9 cellular contexts compared by ENCODE assay signal in genomic region chr15:63348392-63348791, GRCh38. TPM values are rescaled to one million over a fixed set of nuclear protein-coding genes. Genes with fewer than 3 reads are reported as not detected.
DNase-seq lines count a peak whose midpoint lies in the region; ATAC-seq and TF ChIP-seq lines count a peak whose summit lies in the region.
"Had no signal": no experiment of that assay in that cellular context is flagged by ENCODE, and none has a peak within 500 bp of the region (broad histone marks: within the 10 kb centered on the region; RNA-seq: fewer than 3 reads in every experiment).

No MANE protein-coding gene starts in this region.

- H3K27me3 ChIP-seq in SJSA1 (replicated peaks) (no peaks in the 10 kb centered on the region), foreskin keratinocyte (no peaks in the 10 kb centered on the region)

- no peaks in the 10 kb centered on the region for H3K9me3 ChIP-seq in SJSA1 (replicated peaks)

- no peak for TF ChIP-seq CTCF in foreskin keratinocyte (conservative IDR thresholded peaks at IDR 0.05)
- no peak for TF ChIP-seq CTCF in mesothelial cell of epicardium (IDR thresholded peaks at IDR 0.05; ENCODE audit: unreplicated experiment)
- no peak for TF ChIP-seq CTCF in endothelial cell (IDR thresholded peaks at IDR 0.05; ENCODE audit: unreplicated experiment)

- no peaks in the 10 kb centered on the region for H3K36me3 ChIP-seq in SJSA1

- H3K9me3 Mint-ChIP-seq in mesothelial cell of epicardium = no peaks in the 10 kb centered on the region
- no peaks in the 10 kb centered on the region for H3K9me3 Mint-ChIP-seq in endothelial cell (ENCODE audit: unreplicated experiment)
- H3K9me3 Mint-ChIP-seq: stimulated activated naive CD8-positive, alpha-beta T cell treated with anti-CD3 and anti-CD28 coated beads, Interleukin-15, Interleukin-2, amounts not matched to agents 100 ng/mL and 50 ng/mL, for 24 hours had no signal

- H3K4me3 Mint-ChIP-seq in mesothelial cell of epicardium = no peak overlapping the region
- no peak overlapping the region for H3K4me3 Mint-ChIP-seq in endothelial cell (ENCODE audit: unreplicated experiment)
- H3K4me3 Mint-ChIP-seq: stimulated activated naive CD8-positive, alpha-beta T cell treated with anti-CD3 and anti-CD28 coated beads, Interleukin-15, Interleukin-2, amounts not matched to agents 100 ng/mL and 50 ng/mL, for 24 hours had no signal

- H3K27me3 Mint-ChIP-seq in mesothelial cell of epicardium (ENCODE audit: low read depth) (peaks cover 8% of the 10 kb centered on the region), endothelial cell (ENCODE audit: unreplicated experiment) (no peaks in the 10 kb centered on the region)
- H3K27me3 Mint-ChIP-seq: stimulated activated naive CD8-positive, alpha-beta T cell treated with anti-CD3 and anti-CD28 coated beads, Interleukin-15, Interleukin-2, amounts not matched to agents 100 ng/mL and 50 ng/mL, for 24 hours had no signal

- H3K27ac ChIP-seq in SJSA1 (peak overlapping the region; percentile 50), foreskin keratinocyte (peak overlapping the region; percentile 92)

- peaks cover 28% of the 10 kb centered on the region for H3K4me1 Mint-ChIP-seq in mesothelial cell of epicardium
- H3K4me1 Mint-ChIP-seq in endothelial cell (ENCODE audit: unreplicated experiment) = peaks cover 16% of the 10 kb centered on the region

- H3K27ac Mint-ChIP-seq in mesothelial cell of epicardium = no peak overlapping the region
- no peak overlapping the region for H3K27ac Mint-ChIP-seq in endothelial cell (ENCODE audit: unreplicated experiment)
- H3K27ac Mint-ChIP-seq: stimulated activated naive CD8-positive, alpha-beta T cell treated with anti-CD3 and anti-CD28 coated beads, Interleukin-15, Interleukin-2, amounts not matched to agents 100 ng/mL and 50 ng/mL, for 24 hours had no signal

- DNase-seq in GM04504 (ENCODE audit: low read depth) (peak; percentile 52), SJSA1 (ENCODE audit: low read depth in 1 of 2, low spot score in 2 of 2) (peak in 1 of 2 experiments; percentile 49), foreskin keratinocyte (peak in 1 of 2 donors; percentile 78), putamen (ENCODE audit: low spot score) (peak; percentile 59), mesothelial cell of epicardium (ENCODE audit: low spot score in 2 of 2, unreplicated experiment in 2 of 2) (no peak), SKM-1 (lab: John Stamatoyannopoulos, UW; ENCODE audit: unreplicated experiment) (no peak), endothelial cell (ENCODE audit: low spot score) (no peak)

- H3K4me1 ChIP-seq in SJSA1 (replicated peaks) (peaks cover 41% of the 10 kb centered on the region), foreskin keratinocyte (peaks cover 29% of the 10 kb centered on the region)

- H3K36me3 Mint-ChIP-seq in mesothelial cell of epicardium = no peaks in the 10 kb centered on the region
- H3K36me3 Mint-ChIP-seq in endothelial cell (ENCODE audit: low read depth, unreplicated experiment) = no peaks in the 10 kb centered on the region

- H3K4me3 ChIP-seq in SJSA1 = no peak overlapping the region

- ATAC-seq in foreskin keratinocyte = peak; percentile 71
- no peak for ATAC-seq in GM18909 (IDR thresholded peaks at IDR 0.05; ENCODE audit: poor library complexity, unreplicated experiment)

RNA-seq across cellular contexts. Expression of gene CA12, which starts 33.3 kb away (rescaled TPM):
- 3.7 and 5.6 TPM in 2 replicates for total RNA-seq in SJSA1 (2014; rRNA removed; shearing (Covaris generic))
- total RNA-seq in foreskin keratinocyte (21.6 and 32.3 TPM in 2 replicates), mesothelial cell of epicardium (1.0 to 1.6 TPM (median 1.3 TPM) in 3 replicates), endothelial cell (ENCODE audit: unreplicated experiment) (0.44 TPM)
- polyA plus RNA-seq in foreskin keratinocyte = 8.8 and 10.6 TPM in 2 replicates

Comparison
In these comparisons a context has a peak if more than half of its experiments do, and no peak if none do; other contexts are left out.
1. DNase-seq: peak in GM04504 (single experiment) and putamen (single experiment); none in mesothelial cell of epicardium (0 of 2), SKM-1 (single experiment) and endothelial cell (single experiment).